ENCODE assay signal across 8 cellular contexts in genomic region chr11:44899959-44900358, GRCh38. TPM values are rescaled to one million over a fixed set of nuclear protein-coding genes. Genes with fewer than 3 reads are reported as not detected.
DNase-seq lines count a peak whose midpoint lies in the region; ATAC-seq and TF ChIP-seq lines count a peak whose summit lies in the region.

No MANE protein-coding gene starts in this region.

- no peaks in the 10 kb centered on the region for H3K79me2 ChIP-seq in mesendoderm (ENCODE audit: control insufficient read depth, insufficient read depth, low read length)

- H3K4ac ChIP-seq in mesendoderm (ENCODE audit: low read depth, low read length): no peak overlapping the region

- no peak overlapping the region for H4K8ac ChIP-seq in mesendoderm (ENCODE audit: low read depth, low read length)

- TF ChIP-seq CTCF in GM10266 (IDR thresholded peaks at IDR 0.05; ENCODE audit: control insufficient read depth, insufficient read depth, low read depth, missing control alignments) (no peak), vagina (IDR thresholded peaks at IDR 0.05) (no peak)

- no peak overlapping the region for H3K56ac ChIP-seq in mesendoderm (ENCODE audit: low read length)

- TF ChIP-seq POLR2A in GM18505 (IDR thresholded peaks at IDR 0.05; ENCODE audit: borderline replicate concordance, extremely low read depth, insufficient read depth, insufficient read length) (no peak), vagina (IDR thresholded peaks at IDR 0.05) (no peak)

- DNase-seq in GM10266 (ENCODE audit: extremely low spot score): peak; percentile 29
- peak; percentile 53 for DNase-seq in M059J (ENCODE audit: low read depth)
- DNase-seq in activated naive CD4-positive, alpha-beta T cell treated with anti-CD3 and anti-CD28 coated beads, Interleukin-2, amount 50 U/mL, for 16 hours: peak; percentile 25
- peak; percentile 91 for DNase-seq in mesendoderm
- DNase-seq in NCI-H345 (lab: John Stamatoyannopoulos, UW): no peak
- DNase-seq in vagina (ENCODE audit: extremely low spot score in 2 of 2): no peak
- no peak for DNase-seq in NCI-H774 (lab: John Stamatoyannopoulos, UW)

- H3K27me3 ChIP-seq in mesendoderm (ENCODE audit: insufficient read depth, low read length, poor library complexity): no peaks in the 10 kb centered on the region
- no peaks in the 10 kb centered on the region for H3K27me3 ChIP-seq in vagina

- WGBS in mesendoderm (ENCODE audit: extremely low coverage, insufficient coverage, low lambda C conversion rate): no CpG with 5 or more reads among the region's 3 CpGs

- no peak overlapping the region for H3K18ac ChIP-seq in mesendoderm (ENCODE audit: low read length)

- H3K4me2 ChIP-seq in mesendoderm (ENCODE audit: low read length): no peak overlapping the region

- H4K5ac ChIP-seq in mesendoderm (ENCODE audit: low read length): no peak overlapping the region

- H3K23ac ChIP-seq in mesendoderm (ENCODE audit: low read length): no peak overlapping the region

- no peaks in the 10 kb centered on the region for H3K36me3 ChIP-seq in mesendoderm (ENCODE audit: control insufficient read depth, insufficient read depth, low read length)
- H3K36me3 ChIP-seq in vagina: no peaks in the 10 kb centered on the region

- H3K9me3 ChIP-seq in vagina: no peaks in the 10 kb centered on the region

- intact Hi-C loops in vagina (cut with DNase I): no loop called here

- H3K27ac ChIP-seq in mesendoderm (ENCODE audit: low read depth, low read length) (no peak overlapping the region), vagina (no peak overlapping the region)

- H3K9ac ChIP-seq in mesendoderm (ENCODE audit: low read length): no peak overlapping the region

- no peak overlapping the region for H2BK120ac ChIP-seq in mesendoderm (ENCODE audit: low read depth, low read length)

- H3K4me3 ChIP-seq in mesendoderm (ENCODE audit: low read length) (no peak overlapping the region), vagina (no peak overlapping the region)

- H2BK15ac ChIP-seq in mesendoderm (replicated peaks; ENCODE audit: low read depth): no peak overlapping the region

- no peaks in the 10 kb centered on the region for H3K79me1 ChIP-seq in mesendoderm (ENCODE audit: low read length)

- no peak for ATAC-seq in GM18505 (IDR thresholded peaks at IDR 0.05; ENCODE audit: unreplicated experiment)

- H3K4me1 ChIP-seq in mesendoderm (ENCODE audit: control insufficient read depth, low read depth, low read length): no peaks in the 10 kb centered on the region
- H3K4me1 ChIP-seq in vagina: no peaks in the 10 kb centered on the region

- H2AK5ac ChIP-seq in mesendoderm (ENCODE audit: low read length): no peak overlapping the region

- H2BK5ac ChIP-seq in mesendoderm (ENCODE audit: low read length): no peak overlapping the region

RNA-seq across cellular contexts. Expression of gene TP53I11, which starts 50.7 kb away (rescaled TPM):
- total RNA-seq in M059J (2014; rRNA removed; shearing (Covaris generic)): 52.0 and 64.2 TPM in 2 replicates
- 23.1 TPM for polyA plus RNA-seq in mesendoderm (2013, experiment 1 of 2)
- 24.6 TPM for polyA plus RNA-seq in mesendoderm (2013, experiment 2 of 2)
- 50.6 TPM for total RNA-seq in vagina

Comparison
In these comparisons a context has a peak if more than half of its experiments do, and no peak if none do; other contexts are left out.
1. DNase-seq: peak in GM10266 (single experiment), M059J (single experiment), activated naive CD4-positive, alpha-beta T cell treated with anti-CD3 and anti-CD28 coated beads, Interleukin-2, amount 50 U/mL, for 16 hours (single experiment) and mesendoderm (single experiment); none in NCI-H345 (single experiment), vagina (0 of 2) and NCI-H774 (single experiment).